ENCODE assay signal across 32 cellular contexts in the genomic region with DNA sequence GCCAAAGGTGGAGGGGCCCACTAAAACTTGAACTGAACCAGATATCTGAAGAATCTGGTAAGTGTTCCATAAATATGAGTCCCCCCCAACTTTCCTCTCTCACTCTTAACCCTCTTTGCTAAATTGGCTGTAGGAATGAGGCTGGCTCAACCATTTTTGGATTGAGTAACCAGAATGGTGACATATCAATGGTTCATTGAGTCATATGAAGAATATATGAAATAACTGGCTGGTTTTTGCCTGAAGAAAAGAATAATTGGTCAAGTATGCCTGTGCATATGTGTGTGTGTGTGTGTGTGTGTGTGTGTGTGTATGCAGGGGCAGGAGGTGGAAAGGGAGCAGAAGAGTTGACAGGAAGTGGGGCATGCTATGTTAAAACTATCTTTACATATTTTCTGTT.
"Had no signal": no experiment of that assay in that cellular context is flagged by ENCODE, and none has a peak within 500 bp of the region (broad histone marks: within the 10 kb centered on the region; RNA-seq: fewer than 3 reads in every experiment).

No MANE protein-coding gene starts in this region.

- H3K27me3 ChIP-seq: neural progenitor cell, sigmoid colon, spleen, testis, tibial artery had no signal

- H3K4me2 ChIP-seq: neural progenitor cell had no signal

- FAIRE-seq: colon, frontal cortex, urothelium cell line had no signal

- H3K4me1 Mint-ChIP-seq: immature natural killer cell; memory B cell; naive B cell; neural progenitor cell; stimulated activated memory B cell treated with anti-CD40 and anti-IgM and Interleukin-4, amounts not matched to agents 10 μg/mL and 1 μg/mL and 100 μg/mL, for 72 hours had no signal

- H3K36me3 Mint-ChIP-seq: immature natural killer cell; memory B cell; naive B cell; natural killer cell treated with Interleukin-12 subunit alpha and Interleukin-12 subunit beta and Interleukin-15 and Interleukin-18, amount 100 ng/mL, for 72 hours; neural progenitor cell; stimulated activated memory B cell treated with anti-CD40 and anti-IgM and Interleukin-4, amounts not matched to agents 10 μg/mL and 1 μg/mL and 100 μg/mL, for 72 hours; type B pancreatic cell had no signal

- H3K27ac Mint-ChIP-seq: immature natural killer cell; memory B cell; naive B cell; natural killer cell treated with Interleukin-12 subunit alpha and Interleukin-12 subunit beta and Interleukin-15 and Interleukin-18, amount 100 ng/mL, for 72 hours; neural progenitor cell; stimulated activated memory B cell treated with anti-CD40 and anti-IgM and Interleukin-4, amounts not matched to agents 10 μg/mL and 1 μg/mL and 100 μg/mL, for 72 hours; type B pancreatic cell had no signal

- H3K27me3 Mint-ChIP-seq: type B pancreatic cell had no signal

- H3K4me1 ChIP-seq: lower lobe of right lung, neural progenitor cell, psoas muscle, sigmoid colon, spleen, testis, tibial artery had no signal

- H3K9me3 Mint-ChIP-seq: natural killer cell treated with Interleukin-12 subunit alpha and Interleukin-12 subunit beta and Interleukin-15 and Interleukin-18, amount 100 ng/mL, for 72 hours; neural progenitor cell had no signal

- H3K27ac ChIP-seq: dorsolateral prefrontal cortex, epithelial cell of prostate, lower lobe of right lung, neural progenitor cell, psoas muscle, sigmoid colon, skin epidermis, spleen, testis, tibial artery had no signal

- H3K9ac ChIP-seq: neural progenitor cell had no signal

- H3K4me3 ChIP-seq: dorsolateral prefrontal cortex, lower lobe of right lung, mucosa of descending colon, neural progenitor cell, psoas muscle, sigmoid colon, skin epidermis, spleen, testis, tibial artery had no signal

- H2AFZ ChIP-seq: neural progenitor cell had no signal

- H3K9me3 ChIP-seq: lower lobe of right lung, mucosa of descending colon, psoas muscle, sigmoid colon, spleen, testis, tibial artery had no signal

- DNase-seq: central memory CD4-positive, alpha-beta T cell; dorsolateral prefrontal cortex; effector CD4-positive, alpha-beta T cell; hypothalamus; immature natural killer cell; islet precursor cell; kidney glomerular epithelial cell; left ventricle myocardium superior; lower lobe of right lung; mucosa of descending colon; naive B cell; nucleus accumbens; posterior cingulate gyrus; psoas muscle; right cardiac atrium; sigmoid colon; spleen; stimulated activated CD4-positive, alpha-beta T cell treated with anti-CD3 and anti-CD28 coated beads, Interleukin-4, amount 100 ng/mL, for 4 hours; stimulated activated naive CD8-positive, alpha-beta T cell treated with anti-CD3 and anti-CD28 coated beads, Interleukin-15, Interleukin-2, amounts not matched to agents 100 U/mL and 50 U/mL, for 24 hours; substantia nigra; testis; tibial artery had no signal

- H3K4me3 Mint-ChIP-seq: immature natural killer cell; memory B cell; naive B cell; natural killer cell treated with Interleukin-12 subunit alpha and Interleukin-12 subunit beta and Interleukin-15 and Interleukin-18, amount 100 ng/mL, for 72 hours; neural progenitor cell; stimulated activated memory B cell treated with anti-CD40 and anti-IgM and Interleukin-4, amounts not matched to agents 10 μg/mL and 1 μg/mL and 100 μg/mL, for 72 hours; type B pancreatic cell had no signal

- H3K36me3 ChIP-seq: lower lobe of right lung, neural progenitor cell, sigmoid colon, spleen, tibial artery had no signal
